In the genomic region with DNA sequence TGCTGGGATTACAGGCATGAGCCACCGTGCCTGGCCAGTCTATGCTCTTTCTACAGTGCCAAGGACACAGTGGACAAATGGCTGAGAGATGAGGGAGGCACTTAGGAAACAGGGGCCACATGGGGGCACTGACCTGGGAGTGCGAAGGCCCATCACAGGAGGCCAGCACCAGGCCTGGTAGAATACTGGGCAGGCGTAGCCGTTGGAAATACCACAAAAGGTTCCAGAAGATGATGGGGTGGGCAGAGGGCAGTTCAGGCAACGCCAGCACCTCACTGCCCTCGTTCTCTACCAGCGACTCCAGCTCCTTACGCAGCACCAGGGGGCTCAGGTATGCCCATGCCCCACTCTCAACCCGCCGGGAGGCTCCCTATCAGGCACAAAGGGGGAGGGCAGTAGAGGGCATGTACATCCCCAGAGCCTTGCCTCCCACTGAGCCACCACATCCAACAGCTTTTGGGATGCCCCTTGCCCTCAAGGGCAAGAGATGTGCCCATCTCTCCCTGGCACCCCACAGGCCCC, we compare ENCODE assay signal across 1 cellular context.
TF ChIP-seq lines count a peak whose summit lies in the region.

No MANE protein-coding gene starts in this region.

TF ChIP-seq in GM12878, 131 proteins besides CTCF, POLR2A, EP300 and RAD21:
- TF ChIP-seq KDM1A (IDR thresholded peaks at IDR 0.05; ENCODE audit: borderline replicate concordance) (no peak), SP1 (IDR thresholded peaks at IDR 0.05; ENCODE audit: low read depth, low read length) (no peak), JUND (IDR thresholded peaks at IDR 0.05; ENCODE audit: low read depth, low read length) (no peak), WRNIP1 (IDR thresholded peaks at IDR 0.05; ENCODE audit: borderline replicate concordance, low read depth, low read length) (no peak), BCL11A (IDR thresholded peaks at IDR 0.05; ENCODE audit: low read depth, low read length) (no peak), GABPA (IDR thresholded peaks at IDR 0.05; ENCODE audit: low read depth) (no peak), KAT2A (conservative IDR thresholded peaks at IDR 0.05; ENCODE audit: control insufficient read depth, low read depth, low read length) (no peak), POLR2AphosphoS2 (IDR thresholded peaks at IDR 0.05; ENCODE audit: low read depth, low read length) (no peak), NRF1 (conservative IDR thresholded peaks at IDR 0.05; ENCODE audit: low read depth, low read length) (no peak), SUPT20H (IDR thresholded peaks at IDR 0.05; ENCODE audit: borderline replicate concordance, control insufficient read depth, low read depth, low read length) (no peak), RB1 (IDR thresholded peaks at IDR 0.05; ENCODE audit: borderline replicate concordance) (no peak), HCFC1 (IDR thresholded peaks at IDR 0.05; ENCODE audit: low read length) (no peak), PAX5 (IDR thresholded peaks at IDR 0.05; ENCODE audit: borderline replicate concordance, low read depth, low read length) (no peak), MEF2A (IDR thresholded peaks at IDR 0.05; ENCODE audit: insufficient read depth, low read depth, low read length) (no peak), FOS (IDR thresholded peaks at IDR 0.05; ENCODE audit: borderline replicate concordance, extremely low read depth, insufficient read length) (no peak)
- TF ChIP-seq, protein P1, sequence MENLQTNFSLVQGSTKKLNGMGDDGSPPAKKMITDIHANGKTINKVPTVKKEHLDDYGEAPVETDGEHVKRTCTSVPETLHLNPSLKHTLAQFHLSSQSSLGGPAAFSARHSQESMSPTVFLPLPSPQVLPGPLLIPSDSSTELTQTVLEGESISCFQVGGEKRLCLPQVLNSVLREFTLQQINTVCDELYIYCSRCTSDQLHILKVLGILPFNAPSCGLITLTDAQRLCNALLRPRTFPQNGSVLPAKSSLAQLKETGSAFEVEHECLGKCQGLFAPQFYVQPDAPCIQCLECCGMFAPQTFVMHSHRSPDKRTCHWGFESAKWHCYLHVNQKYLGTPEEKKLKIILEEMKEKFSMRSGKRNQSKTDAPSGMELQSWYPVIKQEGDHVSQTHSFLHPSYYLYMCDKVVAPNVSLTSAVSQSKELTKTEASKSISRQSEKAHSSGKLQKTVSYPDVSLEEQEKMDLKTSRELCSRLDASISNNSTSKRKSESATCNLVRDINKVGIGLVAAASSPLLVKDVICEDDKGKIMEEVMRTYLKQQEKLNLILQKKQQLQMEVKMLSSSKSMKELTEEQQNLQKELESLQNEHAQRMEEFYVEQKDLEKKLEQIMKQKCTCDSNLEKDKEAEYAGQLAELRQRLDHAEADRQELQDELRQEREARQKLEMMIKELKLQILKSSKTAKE (IDR thresholded peaks at IDR 0.05; ENCODE audit: low read depth, poor library complexity, severe bottlenecking) = no peak
- TF ChIP-seq, protein P2, sequence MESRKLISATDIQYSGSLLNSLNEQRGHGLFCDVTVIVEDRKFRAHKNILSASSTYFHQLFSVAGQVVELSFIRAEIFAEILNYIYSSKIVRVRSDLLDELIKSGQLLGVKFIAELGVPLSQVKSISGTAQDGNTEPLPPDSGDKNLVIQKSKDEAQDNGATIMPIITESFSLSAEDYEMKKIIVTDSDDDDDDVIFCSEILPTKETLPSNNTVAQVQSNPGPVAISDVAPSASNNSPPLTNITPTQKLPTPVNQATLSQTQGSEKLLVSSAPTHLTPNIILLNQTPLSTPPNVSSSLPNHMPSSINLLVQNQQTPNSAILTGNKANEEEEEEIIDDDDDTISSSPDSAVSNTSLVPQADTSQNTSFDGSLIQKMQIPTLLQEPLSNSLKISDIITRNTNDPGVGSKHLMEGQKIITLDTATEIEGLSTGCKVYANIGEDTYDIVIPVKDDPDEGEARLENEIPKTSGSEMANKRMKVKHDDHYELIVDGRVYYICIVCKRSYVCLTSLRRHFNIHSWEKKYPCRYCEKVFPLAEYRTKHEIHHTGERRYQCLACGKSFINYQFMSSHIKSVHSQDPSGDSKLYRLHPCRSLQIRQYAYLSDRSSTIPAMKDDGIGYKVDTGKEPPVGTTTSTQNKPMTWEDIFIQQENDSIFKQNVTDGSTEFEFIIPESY (IDR thresholded peaks at IDR 0.05) = no peak
- TF ChIP-seq, protein P3, sequence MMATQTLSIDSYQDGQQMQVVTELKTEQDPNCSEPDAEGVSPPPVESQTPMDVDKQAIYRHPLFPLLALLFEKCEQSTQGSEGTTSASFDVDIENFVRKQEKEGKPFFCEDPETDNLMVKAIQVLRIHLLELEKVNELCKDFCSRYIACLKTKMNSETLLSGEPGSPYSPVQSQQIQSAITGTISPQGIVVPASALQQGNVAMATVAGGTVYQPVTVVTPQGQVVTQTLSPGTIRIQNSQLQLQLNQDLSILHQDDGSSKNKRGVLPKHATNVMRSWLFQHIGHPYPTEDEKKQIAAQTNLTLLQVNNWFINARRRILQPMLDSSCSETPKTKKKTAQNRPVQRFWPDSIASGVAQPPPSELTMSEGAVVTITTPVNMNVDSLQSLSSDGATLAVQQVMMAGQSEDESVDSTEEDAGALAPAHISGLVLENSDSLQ (IDR thresholded peaks at IDR 0.05) = no peak
- TF ChIP-seq, protein P4, sequence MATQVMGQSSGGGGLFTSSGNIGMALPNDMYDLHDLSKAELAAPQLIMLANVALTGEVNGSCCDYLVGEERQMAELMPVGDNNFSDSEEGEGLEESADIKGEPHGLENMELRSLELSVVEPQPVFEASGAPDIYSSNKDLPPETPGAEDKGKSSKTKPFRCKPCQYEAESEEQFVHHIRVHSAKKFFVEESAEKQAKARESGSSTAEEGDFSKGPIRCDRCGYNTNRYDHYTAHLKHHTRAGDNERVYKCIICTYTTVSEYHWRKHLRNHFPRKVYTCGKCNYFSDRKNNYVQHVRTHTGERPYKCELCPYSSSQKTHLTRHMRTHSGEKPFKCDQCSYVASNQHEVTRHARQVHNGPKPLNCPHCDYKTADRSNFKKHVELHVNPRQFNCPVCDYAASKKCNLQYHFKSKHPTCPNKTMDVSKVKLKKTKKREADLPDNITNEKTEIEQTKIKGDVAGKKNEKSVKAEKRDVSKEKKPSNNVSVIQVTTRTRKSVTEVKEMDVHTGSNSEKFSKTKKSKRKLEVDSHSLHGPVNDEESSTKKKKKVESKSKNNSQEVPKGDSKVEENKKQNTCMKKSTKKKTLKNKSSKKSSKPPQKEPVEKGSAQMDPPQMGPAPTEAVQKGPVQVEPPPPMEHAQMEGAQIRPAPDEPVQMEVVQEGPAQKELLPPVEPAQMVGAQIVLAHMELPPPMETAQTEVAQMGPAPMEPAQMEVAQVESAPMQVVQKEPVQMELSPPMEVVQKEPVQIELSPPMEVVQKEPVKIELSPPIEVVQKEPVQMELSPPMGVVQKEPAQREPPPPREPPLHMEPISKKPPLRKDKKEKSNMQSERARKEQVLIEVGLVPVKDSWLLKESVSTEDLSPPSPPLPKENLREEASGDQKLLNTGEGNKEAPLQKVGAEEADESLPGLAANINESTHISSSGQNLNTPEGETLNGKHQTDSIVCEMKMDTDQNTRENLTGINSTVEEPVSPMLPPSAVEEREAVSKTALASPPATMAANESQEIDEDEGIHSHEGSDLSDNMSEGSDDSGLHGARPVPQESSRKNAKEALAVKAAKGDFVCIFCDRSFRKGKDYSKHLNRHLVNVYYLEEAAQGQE (IDR thresholded peaks at IDR 0.05; ENCODE audit: low read depth, low read length) = no peak
- TF ChIP-seq, protein P5, sequence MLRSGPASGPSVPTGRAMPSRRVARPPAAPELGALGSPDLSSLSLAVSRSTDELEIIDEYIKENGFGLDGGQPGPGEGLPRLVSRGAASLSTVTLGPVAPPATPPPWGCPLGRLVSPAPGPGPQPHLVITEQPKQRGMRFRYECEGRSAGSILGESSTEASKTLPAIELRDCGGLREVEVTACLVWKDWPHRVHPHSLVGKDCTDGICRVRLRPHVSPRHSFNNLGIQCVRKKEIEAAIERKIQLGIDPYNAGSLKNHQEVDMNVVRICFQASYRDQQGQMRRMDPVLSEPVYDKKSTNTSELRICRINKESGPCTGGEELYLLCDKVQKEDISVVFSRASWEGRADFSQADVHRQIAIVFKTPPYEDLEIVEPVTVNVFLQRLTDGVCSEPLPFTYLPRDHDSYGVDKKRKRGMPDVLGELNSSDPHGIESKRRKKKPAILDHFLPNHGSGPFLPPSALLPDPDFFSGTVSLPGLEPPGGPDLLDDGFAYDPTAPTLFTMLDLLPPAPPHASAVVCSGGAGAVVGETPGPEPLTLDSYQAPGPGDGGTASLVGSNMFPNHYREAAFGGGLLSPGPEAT (IDR thresholded peaks at IDR 0.05; ENCODE audit: low read depth) = no peak
